ENCODE assay signal across 24 cellular contexts in the genomic region with DNA sequence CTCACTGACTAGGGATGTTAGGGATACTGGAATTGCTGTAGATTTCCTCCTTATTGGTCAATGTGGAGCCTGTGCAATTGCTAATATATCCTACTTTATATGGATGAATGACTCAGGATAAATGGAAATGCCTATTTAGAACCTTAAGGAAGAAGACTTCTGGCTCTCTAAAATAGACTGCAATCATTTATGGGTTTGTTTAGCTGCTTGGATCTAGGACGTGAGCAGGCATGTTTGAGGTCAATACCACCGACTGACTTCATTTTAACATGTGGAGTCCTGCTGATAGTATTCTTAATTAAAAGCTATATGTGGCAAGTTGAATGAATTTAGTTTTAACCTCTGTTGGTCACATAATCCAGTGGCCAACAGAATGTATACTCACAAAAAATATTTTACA.
"Had no signal": no experiment of that assay in that cellular context is flagged by ENCODE, and none has a peak within 500 bp of the region (broad histone marks: within the 10 kb centered on the region; RNA-seq: fewer than 3 reads in every experiment).

No MANE protein-coding gene starts in this region.

- H3K4me1 ChIP-seq: esophagus muscularis mucosa, gastroesophageal sphincter, transverse colon had no signal

- H3K27me3 ChIP-seq: esophagus muscularis mucosa, gastroesophageal sphincter, transverse colon had no signal

- H3K4me3 ChIP-seq: esophagus muscularis mucosa, gastroesophageal sphincter, transverse colon had no signal

- DNase-seq: activated CD4-positive, alpha-beta T cell treated with anti-CD3 and anti-CD28 coated beads, Interleukin-2, amount 10 ng/mL, durations not matched to agents 7 days and 5 days; activated CD4-positive, CD25-positive, alpha-beta regulatory T cell treated with anti-CD3 and anti-CD28 coated beads, Interleukin-2, amount 50 U/mL, for 72 hours; activated CD8-positive, alpha-beta memory T cell treated with anti-CD3 and anti-CD28 coated beads, Interleukin-2, amount 10 ng/mL, durations not matched to agents 7 days and 5 days; activated CD8-positive, alpha-beta T cell treated with anti-CD3 and anti-CD28 coated beads for 36 hours; activated gamma-delta T cell treated with Interleukin-2 at 50 U/mL for 16 hours; activated T-cell treated with anti-CD3 and anti-CD28 coated beads for 4 hours; aorta; cerebellar nuclear complex; effector CD4-positive, alpha-beta T cell; head of caudate nucleus; left cardiac atrium; mesenchymal stem cell; naive B cell; small intestine; stimulated activated CD4-positive, alpha-beta T cell treated with anti-CD3 and anti-CD28 coated beads, Interleukin-15, amount 100 ng/mL, for 24 hours; stimulated activated CD8-positive, alpha-beta memory T cell treated with anti-CD3 and anti-CD28 coated beads, Interleukin-4, amount 100 ng/mL, for 48 hours; stimulated activated naive B cell treated with anti-CD40 and anti-IgM and Interleukin-4, amounts not matched to agents 10 μg/mL and 1 μg/mL and 100 μg/mL, for 72 hours; T-helper 1 cell; transverse colon; WERI-Rb-1 had no signal

- H3K27ac ChIP-seq: esophagus muscularis mucosa, gastroesophageal sphincter, transverse colon, WERI-Rb-1 had no signal

- ATAC-seq: activated CD8-positive, alpha-beta memory T cell treated with anti-CD3 and anti-CD28 coated beads, Interleukin-2, amount 10 ng/mL, durations not matched to agents 7 days and 5 days; activated CD8-positive, alpha-beta T cell treated with anti-CD3 and anti-CD28 coated beads for 36 hours; activated naive CD4-positive, alpha-beta T cell treated with anti-CD3 and anti-CD28 coated beads, Interleukin-2, amount 50 U/mL, for 72 hours; gastroesophageal sphincter; left cardiac atrium; sciatic nerve; stimulated activated naive B cell treated with anti-CD40 and anti-IgM and Interleukin-4, amounts not matched to agents 10 μg/mL and 1 μg/mL and 100 μg/mL, for 72 hours had no signal
